ENCODE assay signal across 1 cellular context in genomic region chr1:172255223-172255560, GRCh38.
A peak's percentile ranks its signal among the peaks of the same experiment; 100 is the strongest.
TF ChIP-seq lines count a peak whose summit lies in the region.

No MANE protein-coding gene starts in this region.

TF ChIP-seq in HCT116, 20 proteins besides CTCF, POLR2A, EP300 and RAD21 (continued from another document):
- TF ChIP-seq EGR1 (IDR thresholded peaks at IDR 0.05; ENCODE audit: low read depth) (no peak; the same call in 1 of the 2 replicates), ATF3 (IDR thresholded peaks at IDR 0.05) (no peak), CBX3 (IDR thresholded peaks at IDR 0.05; ENCODE audit: low read depth) (peak; percentile 50; the same call in 1 of the 2 replicates), EZH2phosphoT487 (IDR thresholded peaks at IDR 0.05; ENCODE audit: borderline replicate concordance) (no peak), FOSL1 (IDR thresholded peaks at IDR 0.05; ENCODE audit: low read depth) (peak; percentile 45; the same call in 1 of the 2 replicates), ELF1 (IDR thresholded peaks at IDR 0.05; ENCODE audit: borderline replicate concordance, low read depth) (peak; percentile 37), SP1 (IDR thresholded peaks at IDR 0.05; ENCODE audit: low read depth) (peak; percentile 2), JUND (IDR thresholded peaks at IDR 0.05) (peak; percentile 7; the same call in 1 of the 2 replicates), SRF (IDR thresholded peaks at IDR 0.05; ENCODE audit: low read depth) (0 out of 2 replicates have a peak, but pooled peaks have one; percentile 30), YY1 (IDR thresholded peaks at IDR 0.05; ENCODE audit: extremely low read depth, insufficient replicate concordance, low read depth, low read length) (no peak)
